In genomic region chrX:76143171-76143570, GRCh38 we compare ENCODE assay signal across 8 cellular contexts. TPM values are rescaled to one million over a fixed set of nuclear protein-coding genes. Genes with fewer than 3 reads are reported as not detected.
DNase-seq lines count a peak whose midpoint lies in the region; ATAC-seq, FAIRE-seq and TF ChIP-seq lines count a peak whose summit lies in the region.
"Not testable (repeated sequence)": the region's sequence is repeated elsewhere in the genome, so short reads cannot be mapped to it uniquely, and the experiment has no call there.

No MANE protein-coding gene starts in this region.

- TF ChIP-seq CTCF in natural killer cell (IDR thresholded peaks at IDR 0.05) = not testable (repeated sequence)

- intact Hi-C loops in activated CD4-positive, alpha-beta T cell treated with anti-CD3 and anti-CD28 coated beads for 36 hours (cut with DNase I, micrococcal nuclease) = loop anchor here in 1 of 2 experiments (10.0 kb wide), 1 partner anchor 868 kb away; the partner anchor contains the start of gene UPRT
- intact Hi-C loops in natural killer cell (cut with micrococcal nuclease) = not testable (repeated sequence)

- POLR2A ChIA-PET in activated CD4-positive, alpha-beta T cell treated with anti-CD3 and anti-CD28 coated beads for 36 hours (lab: Charles Lee) = not testable (repeated sequence)

- H3K9me3 Mint-ChIP-seq in activated CD4-positive, alpha-beta T cell treated with anti-CD3 and anti-CD28 coated beads for 36 hours (ENCODE audit: low read depth); natural killer cell: not testable (repeated sequence)

- not testable (repeated sequence) for H3K27ac Mint-ChIP-seq in activated CD4-positive, alpha-beta T cell treated with anti-CD3 and anti-CD28 coated beads for 36 hours; natural killer cell

- FAIRE-seq in GM12892 (lab: Jason Lieb, UNC) = peak; percentile 100

- CTCF ChIA-PET in activated CD4-positive, alpha-beta T cell treated with anti-CD3 and anti-CD28 coated beads for 36 hours (lab: Charles Lee) = not testable (repeated sequence)

- H3K27me3 Mint-ChIP-seq in activated CD4-positive, alpha-beta T cell treated with anti-CD3 and anti-CD28 coated beads for 36 hours; natural killer cell (ENCODE audit: low read depth in 2 of 2): not testable (repeated sequence)

- peak; percentile 78 for ATAC-seq in GM18909 (IDR thresholded peaks at IDR 0.05; ENCODE audit: poor library complexity, unreplicated experiment)
- peak; percentile 69 for ATAC-seq in GM21360 (IDR thresholded peaks at IDR 0.05; ENCODE audit: unreplicated experiment)
- peak; percentile 75 for ATAC-seq in HG02588 (IDR thresholded peaks at IDR 0.05; ENCODE audit: unreplicated experiment)
- ATAC-seq in HG03025 (IDR thresholded peaks at IDR 0.05; ENCODE audit: low FRiP score, unreplicated experiment) = peak; percentile 69
- ATAC-seq in HG03378 (IDR thresholded peaks at IDR 0.05; ENCODE audit: unreplicated experiment) = peak; percentile 87
- ATAC-seq in activated CD4-positive, alpha-beta T cell treated with anti-CD3 and anti-CD28 coated beads for 36 hours = peak; percentile 10
- ATAC-seq in natural killer cell = peak; percentile 16 to 54 (median 18)

- not testable (repeated sequence) for TF ChIP-seq POLR2A in GM12892 (IDR thresholded peaks at IDR 0.05; ENCODE audit: low read depth, low read length)

- H3K4me3 Mint-ChIP-seq in activated CD4-positive, alpha-beta T cell treated with anti-CD3 and anti-CD28 coated beads for 36 hours; natural killer cell: not testable (repeated sequence)

- H3K36me3 Mint-ChIP-seq in activated CD4-positive, alpha-beta T cell treated with anti-CD3 and anti-CD28 coated beads for 36 hours (ENCODE audit: low read depth); natural killer cell: not testable (repeated sequence)

- not testable (repeated sequence) for H3K4me1 Mint-ChIP-seq in activated CD4-positive, alpha-beta T cell treated with anti-CD3 and anti-CD28 coated beads for 36 hours; natural killer cell

- DNase-seq in GM12892 (ENCODE audit: insufficient read length); activated CD4-positive, alpha-beta T cell treated with anti-CD3 and anti-CD28 coated beads for 36 hours; natural killer cell: not testable (repeated sequence)

RNA-seq across cellular contexts. Expression of gene PBDC1, which starts 29.7 kb away (rescaled TPM):
- 42.6 TPM for polyA plus RNA-seq in GM12892 (2012; ENCODE audit: missing spikeins)
- 10 to 100 TPM; 29.6 to 36.5 TPM for total RNA-seq in activated CD4-positive, alpha-beta T cell treated with anti-CD3 and anti-CD28 coated beads for 36 hours
- 10 to 100 TPM; 19.1 to 22.6 (median 19.6) TPM for total RNA-seq in natural killer cell

Comparison
In these comparisons a context has a peak if more than half of its experiments do, and no peak if none do; other contexts are left out.
1. ATAC-seq: peak in every context shown above with its lines; median percentile 87 in HG03378; 78 in GM18909; 75 in HG02588; 69 in GM21360; 69 in HG03025; 18 in natural killer cell; 10 in activated CD4-positive, alpha-beta T cell treated with anti-CD3 and anti-CD28 coated beads for 36 hours.